In genomic region chr14:48751293-48751692, GRCh38 we compare ENCODE assay signal across 3 cellular contexts.
"Had no signal": no experiment of that assay in that cellular context is flagged by ENCODE, and none has a peak within 500 bp of the region (broad histone marks: within the 10 kb centered on the region; RNA-seq: fewer than 3 reads in every experiment).

No MANE protein-coding gene starts in this region.

- ATAC-seq: GM12878 had no signal

- DNase-seq: GDM1, GF-D8 had no signal

- H3K4me3 ChIP-seq: GM12878 had no signal
